8 cellular contexts compared by ENCODE assay signal in the genomic region with DNA sequence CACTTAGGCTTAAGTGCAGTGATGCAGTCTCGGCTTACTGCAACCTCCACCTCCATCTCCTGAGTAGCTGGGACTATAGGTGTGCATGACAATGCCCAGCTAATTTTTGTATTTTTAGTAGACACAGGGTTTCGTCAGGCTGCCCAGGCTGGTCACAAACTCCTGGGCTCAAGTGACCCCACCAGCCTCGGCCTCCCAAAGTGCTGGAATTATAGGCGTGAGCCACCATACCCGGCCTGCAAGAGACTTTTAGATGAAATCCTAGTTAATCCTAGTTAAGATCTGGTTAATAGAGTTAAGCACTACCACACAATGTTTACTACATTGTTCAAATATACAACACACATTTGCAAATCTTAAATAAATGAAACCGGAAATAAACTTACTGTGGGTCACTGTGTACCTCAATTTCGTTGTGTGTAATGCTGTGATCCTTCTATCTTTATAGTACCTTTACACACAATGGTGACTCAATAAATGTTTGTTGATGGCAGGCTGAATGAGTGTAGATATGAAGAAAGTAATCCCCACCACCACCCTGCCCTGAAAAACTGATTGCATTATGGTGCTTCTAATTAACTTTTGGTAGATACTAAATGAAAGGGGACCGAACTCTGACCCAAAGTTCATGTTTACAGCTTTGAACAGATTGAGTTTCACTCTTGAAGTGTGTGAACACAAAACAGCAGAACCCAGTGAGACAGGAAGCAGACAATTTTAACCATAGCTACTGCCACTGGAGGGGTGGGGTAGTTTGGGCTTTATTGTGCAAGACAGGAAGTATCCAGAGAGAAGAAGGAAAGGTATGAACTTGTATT.
DNase-seq lines count a peak whose midpoint lies in the region; ATAC-seq lines count a peak whose summit lies in the region.

No MANE protein-coding gene starts in this region.

- intact Hi-C loops in activated T-helper 2 cell treated with anti-CD3 and anti-CD28 coated beads, Interferon-gamma antibody, Interleukin-2, Interleukin-4, amounts not matched to agents 10 μg/mL and 5 μg/mL and 100 μg/mL, durations not matched to agents 14 hours and 24 hours and 36 hours (cut with micrococcal nuclease), result loop anchor here (2.0 to 10.0 kb wide), 4 partner anchors 60 to 608 kb away; no protein-coding TSS in a partner anchor
- intact Hi-C loops in right cardiac atrium (cut with DNase I), result no loop called here

- peak overlapping the region; percentile 62 for H3K27ac ChIP-seq in ACC112 (ENCODE audit: low read depth, low read length)
- no peak overlapping the region for H3K27ac ChIP-seq in right cardiac atrium (ENCODE audit: low read length)
- H3K27ac ChIP-seq in thymus (ENCODE audit: low read depth), result peak overlapping the region; percentile 94

- no peaks in the 10 kb centered on the region for H3K79me2 ChIP-seq in ACC112 (ENCODE audit: control insufficient read depth, insufficient read depth, low read length, unreplicated experiment)

- peak overlapping the region; percentile 81 for H3K27ac Mint-ChIP-seq in activated T-helper 2 cell treated with anti-CD3 and anti-CD28 coated beads, Interferon-gamma antibody, Interleukin-2, Interleukin-4, amounts not matched to agents 10 μg/mL and 5 μg/mL and 100 μg/mL, durations not matched to agents 14 hours and 24 hours and 36 hours

- H3K9me3 Mint-ChIP-seq in activated T-helper 2 cell treated with anti-CD3 and anti-CD28 coated beads, Interferon-gamma antibody, Interleukin-2, Interleukin-4, amounts not matched to agents 10 μg/mL and 5 μg/mL and 100 μg/mL, durations not matched to agents 14 hours and 24 hours and 36 hours, result no peaks in the 10 kb centered on the region

- DNase-seq in NCI-H460 (ENCODE audit: extremely low read depth, low read depth) (peak; percentile 43), right cardiac atrium (peak in 1 of 3 donors; percentile 20), amniotic stem cell (lab: John Stamatoyannopoulos, UW) (no peak)
- peak; percentile 65 for DNase-seq in activated T-helper 2 cell treated with anti-CD3 and anti-CD28 coated beads, Interferon-gamma antibody, Interleukin-2, Interleukin-4, amounts not matched to agents 10 μg/mL and 5 μg/mL and 100 μg/mL, durations not matched to agents 14 hours and 24 hours and 36 hours (ENCODE audit: low spot score)

- WGBS in right cardiac atrium, result 77% methylated on average over 8 of the region's 8 CpGs
- 76% methylated on average over 8 of the region's 8 CpGs for WGBS in thymus

- H3K36me3 ChIP-seq in ACC112 (ENCODE audit: insufficient read depth, low read length) (no peaks in the 10 kb centered on the region), thymus (ENCODE audit: control insufficient read depth, insufficient read depth) (no peaks in the 10 kb centered on the region)

- no peaks in the 10 kb centered on the region for H3K9me3 ChIP-seq in right cardiac atrium (ENCODE audit: control insufficient read depth, low read length)
- no peaks in the 10 kb centered on the region for H3K9me3 ChIP-seq in thymus (ENCODE audit: control insufficient read depth)

- H3K4me3 ChIP-seq in ACC112 (ENCODE audit: low read depth, low read length) (no peak overlapping the region), right cardiac atrium (ENCODE audit: low read length) (no peak overlapping the region), thymus (ENCODE audit: low read length) (no peak overlapping the region)

- peak overlapping the region; percentile 48 for H3K4me3 Mint-ChIP-seq in activated T-helper 2 cell treated with anti-CD3 and anti-CD28 coated beads, Interferon-gamma antibody, Interleukin-2, Interleukin-4, amounts not matched to agents 10 μg/mL and 5 μg/mL and 100 μg/mL, durations not matched to agents 14 hours and 24 hours and 36 hours (ENCODE audit: low read depth)

- H3K27me3 ChIP-seq in ACC112 (ENCODE audit: insufficient read depth, low read length), result no peaks in the 10 kb centered on the region
- H3K27me3 ChIP-seq in right cardiac atrium (ENCODE audit: control insufficient read depth, insufficient read depth), result no peaks in the 10 kb centered on the region
- H3K27me3 ChIP-seq in thymus (ENCODE audit: control insufficient read depth, insufficient read depth), result no peaks in the 10 kb centered on the region

- H2AFZ ChIP-seq in ACC112 (ENCODE audit: low read length, unreplicated experiment), result peak overlapping the region; percentile 52

- H3K4me1 Mint-ChIP-seq in activated T-helper 2 cell treated with anti-CD3 and anti-CD28 coated beads, Interferon-gamma antibody, Interleukin-2, Interleukin-4, amounts not matched to agents 10 μg/mL and 5 μg/mL and 100 μg/mL, durations not matched to agents 14 hours and 24 hours and 36 hours (ENCODE audit: low read depth), result peaks cover 73% of the 10 kb centered on the region

- H3K36me3 Mint-ChIP-seq in activated T-helper 2 cell treated with anti-CD3 and anti-CD28 coated beads, Interferon-gamma antibody, Interleukin-2, Interleukin-4, amounts not matched to agents 10 μg/mL and 5 μg/mL and 100 μg/mL, durations not matched to agents 14 hours and 24 hours and 36 hours (ENCODE audit: low read depth), result no peaks in the 10 kb centered on the region

- ATAC-seq in GM18508 (IDR thresholded peaks at IDR 0.05; ENCODE audit: insufficient read depth, unreplicated experiment) (peak; percentile 78), HG02938 (IDR thresholded peaks at IDR 0.05; ENCODE audit: unreplicated experiment) (peak; percentile 91), right cardiac atrium (peak; percentile 92 to 95)

- H3K4me1 ChIP-seq in ACC112 (ENCODE audit: control insufficient read depth, insufficient read depth, low read length, unreplicated experiment) (peaks cover 49% of the 10 kb centered on the region), right cardiac atrium (ENCODE audit: control insufficient read depth, insufficient read depth, low read length) (peaks cover 5% of the 10 kb centered on the region), thymus (ENCODE audit: control insufficient read depth, insufficient read depth, low read length) (peaks cover 6% of the 10 kb centered on the region)

- no peaks in the 10 kb centered on the region for H3K27me3 Mint-ChIP-seq in activated T-helper 2 cell treated with anti-CD3 and anti-CD28 coated beads, Interferon-gamma antibody, Interleukin-2, Interleukin-4, amounts not matched to agents 10 μg/mL and 5 μg/mL and 100 μg/mL, durations not matched to agents 14 hours and 24 hours and 36 hours (ENCODE audit: low read depth)
